2 cellular contexts compared by ENCODE assay signal in genomic region chr9:134808393-134808792, GRCh38.
TF ChIP-seq lines count a peak whose summit lies in the region.

No MANE protein-coding gene starts in this region.

TF ChIP-seq in A549, 52 proteins besides CTCF, POLR2A, EP300 and RAD21 (continued from another document):
- TF ChIP-seq, protein P1, sequence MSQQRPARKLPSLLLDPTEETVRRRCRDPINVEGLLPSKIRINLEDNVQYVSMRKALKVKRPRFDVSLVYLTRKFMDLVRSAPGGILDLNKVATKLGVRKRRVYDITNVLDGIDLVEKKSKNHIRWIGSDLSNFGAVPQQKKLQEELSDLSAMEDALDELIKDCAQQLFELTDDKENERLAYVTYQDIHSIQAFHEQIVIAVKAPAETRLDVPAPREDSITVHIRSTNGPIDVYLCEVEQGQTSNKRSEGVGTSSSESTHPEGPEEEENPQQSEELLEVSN (IDR thresholded peaks at IDR 0.05; ENCODE audit: borderline replicate concordance, low read depth) = no peak
- TF ChIP-seq, protein P2, sequence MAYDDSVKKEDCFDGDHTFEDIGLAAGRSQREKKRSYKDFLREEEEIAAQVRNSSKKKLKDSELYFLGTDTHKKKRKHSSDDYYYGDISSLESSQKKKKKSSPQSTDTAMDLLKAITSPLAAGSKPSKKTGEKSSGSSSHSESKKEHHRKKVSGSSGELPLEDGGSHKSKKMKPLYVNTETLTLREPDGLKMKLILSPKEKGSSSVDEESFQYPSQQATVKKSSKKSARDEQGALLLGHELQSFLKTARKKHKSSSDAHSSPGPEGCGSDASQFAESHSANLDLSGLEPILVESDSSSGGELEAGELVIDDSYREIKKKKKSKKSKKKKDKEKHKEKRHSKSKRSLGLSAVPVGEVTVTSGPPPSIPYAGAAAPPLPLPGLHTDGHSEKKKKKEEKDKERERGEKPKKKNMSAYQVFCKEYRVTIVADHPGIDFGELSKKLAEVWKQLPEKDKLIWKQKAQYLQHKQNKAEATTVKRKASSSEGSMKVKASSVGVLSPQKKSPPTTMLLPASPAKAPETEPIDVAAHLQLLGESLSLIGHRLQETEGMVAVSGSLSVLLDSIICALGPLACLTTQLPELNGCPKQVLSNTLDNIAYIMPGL (CRISPR knock-in tag; IDR thresholded peaks at IDR 0.05; ENCODE audit: borderline replicate concordance) = no peak
- no peak for TF ChIP-seq GATA3 (IDR thresholded peaks at IDR 0.05; ENCODE audit: borderline replicate concordance)
- TF ChIP-seq ZFP36 (IDR thresholded peaks at IDR 0.05; ENCODE audit: borderline replicate concordance, partially characterized antibody) = no peak
- no peak for TF ChIP-seq RARB (CRISPR knock-in tag; IDR thresholded peaks at IDR 0.05)
- TF ChIP-seq BHLHE40 (IDR thresholded peaks at IDR 0.05; ENCODE audit: low read depth, low read length) = no peak
- no peak for TF ChIP-seq HEYL (CRISPR knock-in tag; IDR thresholded peaks at IDR 0.05)
- TF ChIP-seq RFX5 (IDR thresholded peaks at IDR 0.05) = no peak
- TF ChIP-seq ELK1 (IDR thresholded peaks at IDR 0.05; ENCODE audit: low read depth, low read length) = no peak
- no peak for TF ChIP-seq HOXB5 (CRISPR knock-in tag; IDR thresholded peaks at IDR 0.05)
- no peak for TF ChIP-seq RNF2 (IDR thresholded peaks at IDR 0.05; ENCODE audit: borderline replicate concordance, low read depth)
- no peak for TF ChIP-seq HES2 (IDR thresholded peaks at IDR 0.05)
- no peak for TF ChIP-seq PBX3 (IDR thresholded peaks at IDR 0.05)
- TF ChIP-seq, protein P3, sequence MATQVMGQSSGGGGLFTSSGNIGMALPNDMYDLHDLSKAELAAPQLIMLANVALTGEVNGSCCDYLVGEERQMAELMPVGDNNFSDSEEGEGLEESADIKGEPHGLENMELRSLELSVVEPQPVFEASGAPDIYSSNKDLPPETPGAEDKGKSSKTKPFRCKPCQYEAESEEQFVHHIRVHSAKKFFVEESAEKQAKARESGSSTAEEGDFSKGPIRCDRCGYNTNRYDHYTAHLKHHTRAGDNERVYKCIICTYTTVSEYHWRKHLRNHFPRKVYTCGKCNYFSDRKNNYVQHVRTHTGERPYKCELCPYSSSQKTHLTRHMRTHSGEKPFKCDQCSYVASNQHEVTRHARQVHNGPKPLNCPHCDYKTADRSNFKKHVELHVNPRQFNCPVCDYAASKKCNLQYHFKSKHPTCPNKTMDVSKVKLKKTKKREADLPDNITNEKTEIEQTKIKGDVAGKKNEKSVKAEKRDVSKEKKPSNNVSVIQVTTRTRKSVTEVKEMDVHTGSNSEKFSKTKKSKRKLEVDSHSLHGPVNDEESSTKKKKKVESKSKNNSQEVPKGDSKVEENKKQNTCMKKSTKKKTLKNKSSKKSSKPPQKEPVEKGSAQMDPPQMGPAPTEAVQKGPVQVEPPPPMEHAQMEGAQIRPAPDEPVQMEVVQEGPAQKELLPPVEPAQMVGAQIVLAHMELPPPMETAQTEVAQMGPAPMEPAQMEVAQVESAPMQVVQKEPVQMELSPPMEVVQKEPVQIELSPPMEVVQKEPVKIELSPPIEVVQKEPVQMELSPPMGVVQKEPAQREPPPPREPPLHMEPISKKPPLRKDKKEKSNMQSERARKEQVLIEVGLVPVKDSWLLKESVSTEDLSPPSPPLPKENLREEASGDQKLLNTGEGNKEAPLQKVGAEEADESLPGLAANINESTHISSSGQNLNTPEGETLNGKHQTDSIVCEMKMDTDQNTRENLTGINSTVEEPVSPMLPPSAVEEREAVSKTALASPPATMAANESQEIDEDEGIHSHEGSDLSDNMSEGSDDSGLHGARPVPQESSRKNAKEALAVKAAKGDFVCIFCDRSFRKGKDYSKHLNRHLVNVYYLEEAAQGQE (IDR thresholded peaks at IDR 0.05) = no peak
- no peak for TF ChIP-seq HOXB13 (CRISPR knock-in tag; IDR thresholded peaks at IDR 0.05; ENCODE audit: low read depth)

TF ChIP-seq in IMR-90, 13 proteins besides CTCF, POLR2A, EP300 and RAD21 (continued from another document):
- no peak for TF ChIP-seq ELK1 (IDR thresholded peaks at IDR 0.05; ENCODE audit: borderline replicate concordance, low read depth, low read length)
- no peak for TF ChIP-seq MAZ (IDR thresholded peaks at IDR 0.05; ENCODE audit: borderline replicate concordance, low read depth, low read length)
- TF ChIP-seq MAFK (IDR thresholded peaks at IDR 0.05; ENCODE audit: low read depth, low read length) = no peak
